21 cellular contexts compared by ENCODE assay signal in genomic region chr12:2854669-2855453, GRCh38. TPM values are rescaled to one million over a fixed set of nuclear protein-coding genes. Genes with fewer than 3 reads are reported as not detected.
DNase-seq lines count a peak whose midpoint lies in the region; ATAC-seq and TF ChIP-seq lines count a peak whose summit lies in the region.
"Had no signal": no experiment of that assay in that cellular context is flagged by ENCODE, and none has a peak within 500 bp of the region (broad histone marks: within the 10 kb centered on the region; RNA-seq: fewer than 3 reads in every experiment).

No MANE protein-coding gene starts in this region.

- no peak overlapping the region for H3K4me3 Mint-ChIP-seq in CD8-positive, alpha-beta memory T cell
- H3K4me3 Mint-ChIP-seq: GM23338 had no signal

- CTCF ChIA-PET in CD8-positive, alpha-beta memory T cell (lab: Charles Lee): interaction anchor here (1.3 kb wide), 1 partner anchor 17 kb away, joined by 3 read pairs; no protein-coding TSS in a partner anchor

- H3K36me3 ChIP-seq in H7 (replicated peaks; ENCODE audit: control insufficient read depth, insufficient read depth, low read length) (peaks cover 9% of the 10 kb centered on the region), body of pancreas (replicated peaks in 1 of 2; ENCODE audit: insufficient read depth in 1 of 2, low read depth in 2 of 2) (no peaks in the 10 kb centered on the region), mucosa of rectum (ENCODE audit: control insufficient read depth in 2 of 2, insufficient read depth in 2 of 2, low read length in 2 of 2) (peaks cover 2 to 11% of the 10 kb centered on the region in 2 donors), transverse colon (no peaks in the 10 kb centered on the region), uterus (no peaks in the 10 kb centered on the region)
- H3K36me3 ChIP-seq in CD8-positive, alpha-beta memory T cell (ENCODE audit: insufficient read depth, low read length): no peaks in the 10 kb centered on the region

- 51 to 60% methylated on average over 18 to 25 of the region's 25 CpGs for WGBS in body of pancreas, 2 donors
- WGBS in transverse colon (ENCODE audit: low coverage in 1 of 2), 2 donors: 43 to 65% methylated on average over 2 to 25 of the region's 25 CpGs

- H3K27me3 ChIP-seq in H7 (ENCODE audit: control insufficient read depth, insufficient read depth, low read length): no peaks in the 10 kb centered on the region
- no peaks in the 10 kb centered on the region for H3K27me3 ChIP-seq in body of pancreas
- H3K27me3 ChIP-seq in mucosa of rectum (ENCODE audit: control insufficient read depth in 2 of 2, insufficient read depth in 2 of 2, low read length in 2 of 2): no peaks in the 10 kb centered on the region
- H3K27me3 ChIP-seq in transverse colon: no peaks in the 10 kb centered on the region
- no peaks in the 10 kb centered on the region for H3K27me3 ChIP-seq in CD8-positive, alpha-beta memory T cell (ENCODE audit: insufficient read depth, low read length, poor library complexity, severe bottlenecking)
- no peaks in the 10 kb centered on the region for H3K27me3 ChIP-seq in uterus

- ATAC-seq in body of pancreas: peak; percentile 85
- ATAC-seq: GM23338, HCT116, K562, SK-N-SH treated with all-trans-retinoic acid at 6 μM for 48 hours had no signal

- peak overlapping the region in 1 of 8 donors; percentile 75 for H3K27ac Mint-ChIP-seq in CD8-positive, alpha-beta memory T cell
- H3K27ac Mint-ChIP-seq: GM23338 had no signal

- peaks cover 10% of the 10 kb centered on the region for H3K4me1 ChIP-seq in body of pancreas
- H3K4me1 ChIP-seq in mucosa of rectum (ENCODE audit: control insufficient read depth in 2 of 2, insufficient read depth in 2 of 2, low read length in 2 of 2): peaks cover 7 to 20% of the 10 kb centered on the region in 2 donors
- peaks cover 0 to 27% (median 14%) of the 10 kb centered on the region in 4 donors for H3K4me1 ChIP-seq in transverse colon
- no peaks in the 10 kb centered on the region for H3K4me1 ChIP-seq in CD8-positive, alpha-beta memory T cell (ENCODE audit: insufficient read depth, low read length)
- no peaks in the 10 kb centered on the region for H3K4me1 ChIP-seq in uterus

- POLR2A ChIA-PET in CD8-positive, alpha-beta memory T cell (lab: Charles Lee): no interaction called here

- H3K27ac ChIP-seq in body of pancreas (peak overlapping the region in 2 of 4 donors; percentile 44 to 55), mucosa of rectum (ENCODE audit: low read depth in 2 of 2, low read length in 2 of 2) (peak overlapping the region; percentile 72 to 74), transverse colon (peak overlapping the region in 3 of 4 donors; percentile 13 to 39 (median 14)), uterus (no peak overlapping the region)
- no peak overlapping the region for H3K27ac ChIP-seq in CD8-positive, alpha-beta memory T cell (ENCODE audit: low read depth, low read length)
- H3K27ac ChIP-seq: C4-2B had no signal

- no peak for TF ChIP-seq CTCF in body of pancreas (IDR thresholded peaks at IDR 0.05)
- no peak for TF ChIP-seq CTCF in transverse colon (IDR thresholded peaks at IDR 0.05)
- TF ChIP-seq CTCF in uterus (IDR thresholded peaks at IDR 0.05): no peak

- TF ChIP-seq EP300 in transverse colon (IDR thresholded peaks at IDR 0.05; ENCODE audit: low read depth): no peak

- peak overlapping the region; percentile 41 to 60 for H3K9ac ChIP-seq in mucosa of rectum (ENCODE audit: low read depth in 1 of 2, low read length in 2 of 2)

- intact Hi-C loops in body of pancreas (cut with DNase I): no loop called here
- intact Hi-C loops in transverse colon (cut with DNase I; ENCODE audit: low total_unique reads): loop anchor here (5.0 to 10.0 kb wide), 2 partner anchors 90 to 187 kb away; no protein-coding TSS in a partner anchor
- intact Hi-C loops in uterus (cut with DNase I; ENCODE audit: low total_unique reads): loop anchor here (5.0 kb wide), 1 partner anchor 177 kb away; no protein-coding TSS in a partner anchor

- H3K36me3 Mint-ChIP-seq in CD8-positive, alpha-beta memory T cell: peaks cover 0 to 56% (median 8%) of the 10 kb centered on the region in 3 donors

- no peak overlapping the region for H3K4me3 ChIP-seq in H7 (ENCODE audit: insufficient read depth, low read depth, low read length)
- H3K4me3 ChIP-seq in body of pancreas: no peak overlapping the region
- H3K4me3 ChIP-seq in mucosa of rectum (ENCODE audit: low read length in 2 of 2): peak overlapping the region in 1 of 2 donors; percentile 9
- H3K4me3 ChIP-seq in transverse colon: no peak overlapping the region
- no peak overlapping the region for H3K4me3 ChIP-seq in CD8-positive, alpha-beta memory T cell (ENCODE audit: low read length)
- H3K4me3 ChIP-seq in uterus: no peak overlapping the region
- H3K4me3 ChIP-seq: GM23338, K562 had no signal

- H3K4me1 Mint-ChIP-seq in CD8-positive, alpha-beta memory T cell: no peaks in the 10 kb centered on the region

- DNase-seq in H7 (peak; percentile 42), body of pancreas (peak; percentile 66 to 87 (median 84)), transverse colon (peak; percentile 88), ACHN (no peak), uterus (no peak)
- no peak for DNase-seq in CD8-positive, alpha-beta memory T cell
- DNase-seq: AML-193, GF-D8, NCI-H1105, NCI-H1694, NCI-H2081 treated with DMSO at 0.1 percent for 48 hours, NCI-H446 treated with DMSO at 0.1 percent for 48 hours, NCI-H774, SHP77 treated with DMSO at 0.1 percent for 48 hours had no signal

- no peaks in the 10 kb centered on the region for H3K9me3 ChIP-seq in body of pancreas
- no peaks in the 10 kb centered on the region for H3K9me3 ChIP-seq in mucosa of rectum (ENCODE audit: control insufficient read depth in 2 of 2, low read length in 2 of 2)
- no peaks in the 10 kb centered on the region for H3K9me3 ChIP-seq in transverse colon
- no peaks in the 10 kb centered on the region for H3K9me3 ChIP-seq in CD8-positive, alpha-beta memory T cell (ENCODE audit: low read length)
- H3K9me3 ChIP-seq in uterus: no peaks in the 10 kb centered on the region

- no peaks in the 10 kb centered on the region for H3K9me3 Mint-ChIP-seq in CD8-positive, alpha-beta memory T cell
- H3K9me3 Mint-ChIP-seq: GM23338 had no signal

- in situ Hi-C loops in transverse colon (cut with MboI; ENCODE audit: low pct_ligation_motif_present in 1 of 4, low pct_unique_long_range_greater_than_20kb in 1 of 4, low sequenced_read_pairs in 3 of 4) (loop anchor here (25.0 kb wide), 1 partner anchor 182 kb away; no protein-coding TSS in a partner anchor), ACHN (cut with HindIII; ENCODE audit: low pct_ligation_motif_present, low pct_unique_long_range_greater_than_20kb, low sequenced_read_pairs) (no loop called here)

- no peaks in the 10 kb centered on the region for H3K27me3 Mint-ChIP-seq in CD8-positive, alpha-beta memory T cell

- TF ChIP-seq POLR2A in body of pancreas (IDR thresholded peaks at IDR 0.05): no peak
- TF ChIP-seq POLR2A in transverse colon (IDR thresholded peaks at IDR 0.05): no peak
- no peak for TF ChIP-seq POLR2A in uterus (IDR thresholded peaks at IDR 0.05)

RNA-seq across cellular contexts. Expression of gene TEX52, which starts 2.0 kb away (rescaled TPM):
- total RNA-seq in H7 (2014; rRNA removed; shearing (Covaris generic)): not detected in 2 replicates
- total RNA-seq in body of pancreas: not detected
- total RNA-seq in transverse colon: not detected
- not detected for total RNA-seq in CD8-positive, alpha-beta memory T cell
- not detected for polyA plus RNA-seq in CD8-positive, alpha-beta memory T cell
- not detected for total RNA-seq in uterus
- total RNA-seq: GM23338, K562 had no signal
- polyA plus RNA-seq: GM23338, K562 had no signal

RNA-seq across cellular contexts. Expression of gene NRIP2, which starts 20.0 kb away (rescaled TPM):
- not detected in 2 replicates for total RNA-seq in H7 (2014; rRNA removed; shearing (Covaris generic))
- total RNA-seq in body of pancreas (under 1 TPM; 0.26 to 0.33 TPM), transverse colon (under 1 TPM in 3 of 4 donors, not detected in 1; 0.14 to 0.32 (median 0.20) TPM), uterus (10 to 100 TPM in 1 of 4 donors, 1 to 10 TPM in 3; 2.4 to 10.5 (median 7.0) TPM)
- not detected for total RNA-seq in CD8-positive, alpha-beta memory T cell
- 0.82 TPM for polyA plus RNA-seq in CD8-positive, alpha-beta memory T cell
- total RNA-seq: GM23338, K562, OCI-LY7 had no signal

RNA-seq across cellular contexts. Expression of gene FOXM1, which starts 22.1 kb away (rescaled TPM):
- 64.6 and 76.9 TPM in 2 replicates for total RNA-seq in H7 (2014; rRNA removed; shearing (Covaris generic))
- total RNA-seq in body of pancreas (under 1 TPM in 1 of 2 donors, not detected in 1; 0.52 TPM), transverse colon (1 to 10 TPM in 3 of 4 donors, not detected in 1; 1.6 to 5.2 (median 2.2) TPM), uterus (1 to 10 TPM in 1 of 4 donors, not detected in 3; 9.6 TPM)
- total RNA-seq in CD8-positive, alpha-beta memory T cell: 10 to 100 TPM; 66.2 to 67.5 TPM
- 0.15 TPM for polyA plus RNA-seq in CD8-positive, alpha-beta memory T cell

RNA-seq across cellular contexts. Expression of gene RHNO1, which starts 22.2 kb away (rescaled TPM):
- 100 and 106 TPM in 2 replicates for total RNA-seq in H7 (2014; rRNA removed; shearing (Covaris generic))
- total RNA-seq in body of pancreas (10 to 100 TPM in 1 of 2 donors, 1 to 10 TPM in 1; 6.0 to 10.9 TPM), transverse colon (10 to 100 TPM in 2 of 4 donors, 1 to 10 TPM in 2; 5.4 to 16.8 (median 8.6) TPM), uterus (10 to 100 TPM in 3 of 4 donors, 1 to 10 TPM in 1; 1.2 to 26.3 (median 12.4) TPM)
- 10 to 100 TPM; 41.9 to 45.4 TPM for total RNA-seq in CD8-positive, alpha-beta memory T cell
- polyA plus RNA-seq in CD8-positive, alpha-beta memory T cell: 60.0 TPM

RNA-seq across cellular contexts. Expression of gene TULP3, which starts 35.8 kb away (rescaled TPM):
- total RNA-seq in H7 (2014; rRNA removed; shearing (Covaris generic)): 17.2 and 20.2 TPM in 2 replicates
- 1 to 10 TPM; 6.9 to 7.8 TPM for total RNA-seq in body of pancreas
- 10 to 100 TPM in 3 of 4 donors, 1 to 10 TPM in 1; 7.4 to 21.3 (median 16.9) TPM for total RNA-seq in transverse colon
- total RNA-seq in CD8-positive, alpha-beta memory T cell: 1 to 10 TPM; 9.1 to 9.3 TPM
- polyA plus RNA-seq in CD8-positive, alpha-beta memory T cell: 9.7 TPM
- 10 to 100 TPM in 3 of 4 donors, 1 to 10 TPM in 1; 7.2 to 38.7 (median 29.4) TPM for total RNA-seq in uterus

Comparison
In these comparisons a context has a peak if more than half of its experiments do, and no peak if none do; other contexts are left out.
1. DNase-seq: peak in H7 (single experiment), body of pancreas (4 of 4) and transverse colon (single experiment); none in ACHN (single experiment), CD8-positive, alpha-beta memory T cell (0 of 5) and uterus (0 of 2).
2. H3K27ac ChIP-seq: peak in mucosa of rectum (2 of 2) and transverse colon (3 of 4); none in CD8-positive, alpha-beta memory T cell (single experiment) and uterus (0 of 2).